Comparison of ENCODE assay signal across 8 cellular contexts in genomic region chr1:8423702-8424538, GRCh38.
DNase-seq lines count a peak whose midpoint lies in the region; ATAC-seq, FAIRE-seq and TF ChIP-seq lines count a peak whose summit lies in the region.

No MANE protein-coding gene starts in this region.

- DNase-seq in GM12891 (ENCODE audit: insufficient read length, low spot score) (peak; percentile 35), M059J (ENCODE audit: low read depth) (peak; percentile 64), UCSD-AML1 (lab: John Stamatoyannopoulos, UW; ENCODE audit: unreplicated experiment) (peak; percentile 68), T47D (ENCODE audit: low read depth in 1 of 2, low spot score in 1 of 2) (peak; percentile 20 to 30), iPS-NIHi7 (ENCODE audit: extremely low spot score) (peak; percentile 79), NCI-H2107 treated with DMSO at 0.1 percent for 48 hours (lab: John Stamatoyannopoulos, UW; ENCODE audit: unreplicated experiment) (no peak)
- peak in 2 of 3 donors; percentile 45 to 51 for DNase-seq in stimulated activated CD4-positive, alpha-beta T cell treated with anti-CD3 and anti-CD28 coated beads, Interleukin-12 subunit alpha, Interleukin-12 subunit beta, amount 100 ng/mL, for 48 hours (ENCODE audit: low read depth in 2 of 3, low spot score in 1 of 3)

- FAIRE-seq in GM12891 (lab: Jason Lieb, UNC) = peak; percentile 20

- in situ Hi-C loops in T47D (cut with HindIII; ENCODE audit: low pct_unique_long_range_greater_than_20kb, low sequenced_read_pairs) = no loop called here

- TF ChIP-seq POLR2A in GM12891 (IDR thresholded peaks at IDR 0.05; ENCODE audit: low read depth, low read length) = no peak

- ATAC-seq in HG02885 (IDR thresholded peaks at IDR 0.05; ENCODE audit: poor library complexity, unreplicated experiment) = no peak

TF ChIP-seq in GM12891, 5 proteins besides CTCF, POLR2A, EP300 and RAD21:
- TF ChIP-seq TAF1 (IDR thresholded peaks at IDR 0.05; ENCODE audit: low read depth, low read length) (no peak), PAX5 (IDR thresholded peaks at IDR 0.05; ENCODE audit: insufficient read depth, low read length, severe bottlenecking) (no peak), SPI1 (IDR thresholded peaks at IDR 0.05; ENCODE audit: low read depth, low read length) (no peak), POU2F2 (IDR thresholded peaks at IDR 0.05; ENCODE audit: low read depth, low read length) (no peak), POLR2AphosphoS5 (IDR thresholded peaks at IDR 0.05; ENCODE audit: low read depth, low read length) (no peak; the same call in 1 of the 2 replicates)
